In the genomic region with DNA sequence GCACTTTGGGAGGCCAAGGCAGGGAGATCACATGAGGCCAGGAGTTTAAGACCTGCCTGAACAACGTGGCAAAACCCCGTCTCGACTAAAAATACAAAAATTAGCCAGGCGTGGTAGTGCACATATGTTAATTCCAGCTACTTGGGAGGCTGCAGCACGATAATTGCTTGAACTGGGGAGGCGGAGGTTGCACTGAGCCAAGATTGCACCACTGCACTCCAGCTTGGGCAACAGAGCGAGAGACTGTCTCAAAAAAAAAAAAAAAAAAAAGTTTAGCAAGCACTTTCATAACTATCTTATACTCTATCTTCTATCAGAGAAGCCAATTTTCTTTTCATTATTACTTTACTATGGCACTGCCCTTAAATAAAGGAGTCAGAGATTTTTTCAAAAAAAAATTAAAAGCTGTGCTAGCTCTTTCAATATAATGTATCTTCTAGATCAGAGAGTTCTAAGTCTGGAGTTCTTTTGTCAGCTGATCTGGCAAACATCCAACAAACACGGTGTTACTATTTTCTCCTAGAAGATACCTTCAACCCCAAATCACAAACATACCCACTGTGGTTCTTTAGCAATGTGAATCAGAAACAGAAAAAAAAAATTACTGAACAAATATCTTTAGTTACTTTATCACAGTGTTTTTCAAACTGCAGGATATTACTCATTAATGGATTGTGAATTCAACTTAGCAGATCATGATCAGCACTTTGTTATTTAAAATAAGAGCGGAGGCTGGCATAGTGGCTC, we compare ENCODE assay signal across 8 cellular contexts. TPM values are rescaled to one million over a fixed set of nuclear protein-coding genes. Genes with fewer than 3 reads are reported as not detected.
DNase-seq lines count a peak whose midpoint lies in the region; ATAC-seq and TF ChIP-seq lines count a peak whose summit lies in the region.

No MANE protein-coding gene starts in this region.

- peaks cover 2% of the 10 kb centered on the region for H3K79me1 ChIP-seq in mesenchymal stem cell (replicated peaks; ENCODE audit: low read length, poor library complexity, severe bottlenecking)

- H3K4me1 ChIP-seq in CD4-positive, alpha-beta memory T cell (ENCODE audit: insufficient read depth, low read length), result peaks cover 47% of the 10 kb centered on the region
- peaks cover 6% of the 10 kb centered on the region for H3K4me1 ChIP-seq in mesenchymal stem cell (ENCODE audit: control insufficient read depth, insufficient read depth, low read depth, low read length)

- H3K4ac ChIP-seq in mesenchymal stem cell (ENCODE audit: low read depth in 1 of 2, low read length in 2 of 2), result no peak overlapping the region

- H3K27ac ChIP-seq in CD4-positive, alpha-beta memory T cell (ENCODE audit: low read depth, low read length), result no peak overlapping the region
- H3K27ac ChIP-seq in mesenchymal stem cell (ENCODE audit: low read length, poor library complexity, severe bottlenecking), result no peak overlapping the region

- H2BK5ac ChIP-seq in mesenchymal stem cell (ENCODE audit: low read depth, low read length, poor library complexity, severe bottlenecking), result no peak overlapping the region

- no peak overlapping the region for H3K14ac ChIP-seq in mesenchymal stem cell (ENCODE audit: low read length in 2 of 2)

- H2BK120ac ChIP-seq in mesenchymal stem cell (ENCODE audit: low read depth, low read length), result no peak overlapping the region

- no peaks in the 10 kb centered on the region for H3K9me3 ChIP-seq in CD4-positive, alpha-beta memory T cell (ENCODE audit: control insufficient read depth in 1 of 2, low read length in 2 of 2)
- no peaks in the 10 kb centered on the region for H3K9me3 ChIP-seq in mesenchymal stem cell (ENCODE audit: control insufficient read depth, low read length)

- H4K8ac ChIP-seq in mesenchymal stem cell (ENCODE audit: low read length), result no peak overlapping the region

- intact Hi-C loops in CD4-positive, alpha-beta memory T cell (cut with micrococcal nuclease), result loop anchor here (10.0 kb wide), 2 partner anchors 620 to 650 kb away; partner anchors contain the start of genes LPCAT4 and SLC12A6
- intact Hi-C loops in dendritic cell treated with granulocyte-macrophage colony-stimulating factor and Interleukin-4, amounts not matched to agents 40 ng/mL and 50 ng/mL, for 4 days (cut with micrococcal nuclease), result loop anchor here (5.0 kb wide), 1 partner anchor 562 kb away; the partner anchor contains the start of gene DPH6

- no peak overlapping the region for H2BK15ac ChIP-seq in mesenchymal stem cell (ENCODE audit: low read depth, poor library complexity, severe bottlenecking)

- ATAC-seq in GM18861 (IDR thresholded peaks at IDR 0.05; ENCODE audit: unreplicated experiment) (no peak), HG02759 (IDR thresholded peaks at IDR 0.05; ENCODE audit: unreplicated experiment) (no peak)

- peaks cover 16 to 56% of the 10 kb centered on the region in 2 donors for H3K36me3 Mint-ChIP-seq in CD4-positive, alpha-beta memory T cell
- peaks cover 46% of the 10 kb centered on the region for H3K36me3 Mint-ChIP-seq in dendritic cell treated with granulocyte-macrophage colony-stimulating factor and Interleukin-4, amounts not matched to agents 40 ng/mL and 50 ng/mL, for 4 days (ENCODE audit: low read depth)

- H3K27me3 ChIP-seq in CD4-positive, alpha-beta memory T cell (ENCODE audit: insufficient read depth, low read length), result no peaks in the 10 kb centered on the region
- no peaks in the 10 kb centered on the region for H3K27me3 ChIP-seq in mesenchymal stem cell (ENCODE audit: control insufficient read depth in 1 of 2, insufficient read depth in 1 of 2, low read length in 2 of 2)

- no peak overlapping the region for H2AK5ac ChIP-seq in mesenchymal stem cell (ENCODE audit: low read length, severe bottlenecking)

- H3K36me3 ChIP-seq in CD4-positive, alpha-beta memory T cell (ENCODE audit: insufficient read depth, low read length), result peaks cover 22% of the 10 kb centered on the region
- H3K36me3 ChIP-seq in mesenchymal stem cell (ENCODE audit: control insufficient read depth in 1 of 2, insufficient read depth in 2 of 2, low read depth in 1 of 2, low read length in 2 of 2), result peaks cover 0 to 31% of the 10 kb centered on the region in 2 experiments

- H3K4me2 ChIP-seq in mesenchymal stem cell (ENCODE audit: low read length, poor library complexity, severe bottlenecking), result peak overlapping the region; percentile 33

- CTCF ChIA-PET in CD4-positive, alpha-beta memory T cell (lab: Charles Lee; ENCODE audit: partially characterized antibody), result interaction anchor here (0.8 to 8.0 kb wide), 2 partner anchors 10 to 15 kb away, joined by 3 to 76 read pairs; partner anchors contain the start of gene AQR

- H3K4me3 ChIP-seq in CD4-positive, alpha-beta memory T cell (ENCODE audit: low read length in 2 of 2), result no peak overlapping the region
- H3K4me3 ChIP-seq in NB4 (ENCODE audit: low read depth, low read length), result peak overlapping the region; percentile 3
- H3K4me3 ChIP-seq in mesenchymal stem cell (ENCODE audit: insufficient read depth in 1 of 2, low read depth in 1 of 2, low read length in 2 of 2), result peak overlapping the region in 1 of 2 experiments; percentile 16

- TF ChIP-seq CTCF in NB4 (IDR thresholded peaks at IDR 0.05; ENCODE audit: low read depth, low read length), result no peak

- H3K27me3 Mint-ChIP-seq in CD4-positive, alpha-beta memory T cell, result peaks cover 0 to 3% of the 10 kb centered on the region in 2 donors
- no peaks in the 10 kb centered on the region for H3K27me3 Mint-ChIP-seq in dendritic cell treated with granulocyte-macrophage colony-stimulating factor and Interleukin-4, amounts not matched to agents 40 ng/mL and 50 ng/mL, for 4 days

- peaks cover 25 to 54% (median 39%) of the 10 kb centered on the region in 4 donors for H3K4me1 Mint-ChIP-seq in CD4-positive, alpha-beta memory T cell
- peaks cover 25% of the 10 kb centered on the region for H3K4me1 Mint-ChIP-seq in dendritic cell treated with granulocyte-macrophage colony-stimulating factor and Interleukin-4, amounts not matched to agents 40 ng/mL and 50 ng/mL, for 4 days (ENCODE audit: low read depth)

- no peak overlapping the region for H2BK12ac ChIP-seq in mesenchymal stem cell (ENCODE audit: low read length in 2 of 2)

- DNase-seq in CD4-positive, alpha-beta memory T cell, result peak in 1 of 5 donors; percentile 17
- DNase-seq in NB4 (ENCODE audit: low read depth) (no peak), mesenchymal stem cell (peak; percentile 45), activated gamma-delta T cell (lab: John Stamatoyannopoulos, UW) (no peak)
- DNase-seq in activated effector memory CD4-positive, alpha-beta T cell treated with Interleukin-2 at 50 U/mL for 16 hours, result no peak

- H3K27ac Mint-ChIP-seq in CD4-positive, alpha-beta memory T cell, result peak overlapping the region; percentile 43 to 100 (median 74)
- H3K27ac Mint-ChIP-seq in dendritic cell treated with granulocyte-macrophage colony-stimulating factor and Interleukin-4, amounts not matched to agents 40 ng/mL and 50 ng/mL, for 4 days, result peak overlapping the region; percentile 15

- no peak overlapping the region for H3K18ac ChIP-seq in mesenchymal stem cell (ENCODE audit: low read depth in 1 of 2, low read length in 2 of 2)

- peak overlapping the region; percentile 69 for H3K9ac ChIP-seq in mesenchymal stem cell (ENCODE audit: low read length)

- 81% methylated on average over 9 of the region's 9 CpGs for WGBS in mesenchymal stem cell

- H4K91ac ChIP-seq in mesenchymal stem cell (ENCODE audit: low read length), result no peak overlapping the region

- no peak overlapping the region for H3K23ac ChIP-seq in mesenchymal stem cell (ENCODE audit: low read length in 2 of 2)

- no peak overlapping the region for H2AFZ ChIP-seq in mesenchymal stem cell (ENCODE audit: low read depth, low read length)

- no peak for TF ChIP-seq POLR2A in NB4 (IDR thresholded peaks at IDR 0.05; ENCODE audit: extremely low read depth, insufficient read length)

- POLR2A ChIA-PET in CD4-positive, alpha-beta memory T cell (lab: Charles Lee; ENCODE audit: partially characterized antibody), result interaction anchor here (6.9 kb wide), 1 partner anchor 15 kb away, joined by 210 read pairs; the partner anchor contains the start of gene AQR

- peak overlapping the region; percentile 42 to 79 (median 63) for H3K4me3 Mint-ChIP-seq in CD4-positive, alpha-beta memory T cell
- H3K4me3 Mint-ChIP-seq in dendritic cell treated with granulocyte-macrophage colony-stimulating factor and Interleukin-4, amounts not matched to agents 40 ng/mL and 50 ng/mL, for 4 days, result no peak overlapping the region

- no peaks in the 10 kb centered on the region for H3K9me3 Mint-ChIP-seq in CD4-positive, alpha-beta memory T cell
- H3K9me3 Mint-ChIP-seq in dendritic cell treated with granulocyte-macrophage colony-stimulating factor and Interleukin-4, amounts not matched to agents 40 ng/mL and 50 ng/mL, for 4 days, result no peaks in the 10 kb centered on the region

RNA-seq across cellular contexts. Expression of gene ZNF770, which starts 3.0 kb away (rescaled TPM):
- total RNA-seq in CD4-positive, alpha-beta memory T cell, result 10 to 100 TPM; 55.8 to 63.5 TPM
- 100 to 1,000 TPM in 1 of 2 donors, 10 to 100 TPM in 1; 69.6 to 101 TPM for polyA plus RNA-seq in CD4-positive, alpha-beta memory T cell
- 17.9 TPM for polyA plus RNA-seq in mesenchymal stem cell (2013, experiment 1 of 2)
- polyA plus RNA-seq in mesenchymal stem cell (2013, experiment 2 of 2), result 18.7 TPM

RNA-seq across cellular contexts. Expression of gene AQR, which starts 15.5 kb away (rescaled TPM):
- 10 to 100 TPM; 42.8 to 47.6 TPM for total RNA-seq in CD4-positive, alpha-beta memory T cell
- 10 to 100 TPM; 12.9 to 15.9 TPM for polyA plus RNA-seq in CD4-positive, alpha-beta memory T cell
- polyA plus RNA-seq in mesenchymal stem cell (2013, experiment 1 of 2), result 13.2 TPM
- polyA plus RNA-seq in mesenchymal stem cell (2013, experiment 2 of 2), result 11.4 TPM
